In genomic region chr16:48318630-48319029, GRCh38 we compare ENCODE assay signal across 8 cellular contexts.
DNase-seq lines count a peak whose midpoint lies in the region; ATAC-seq and TF ChIP-seq lines count a peak whose summit lies in the region.

No MANE protein-coding gene starts in this region.

- peak overlapping the region; percentile 35 for H3K27ac ChIP-seq in cingulate gyrus (ENCODE audit: low read depth, low read length)

- no peak for TF ChIP-seq CTCF in neural crest cell (conservative IDR thresholded peaks at IDR 0.05)

- no peaks in the 10 kb centered on the region for H3K27me3 Mint-ChIP-seq in neural crest cell (ENCODE audit: low read depth)

- ATAC-seq in GM19395 (IDR thresholded peaks at IDR 0.05; ENCODE audit: unreplicated experiment) (peak; percentile 57), HG02840 (IDR thresholded peaks at IDR 0.05; ENCODE audit: low FRiP score, unreplicated experiment) (no peak), HG02870 (IDR thresholded peaks at IDR 0.05; ENCODE audit: unreplicated experiment) (no peak)

- H3K9me3 Mint-ChIP-seq in neural crest cell: peaks cover 4% of the 10 kb centered on the region

- peaks cover 11% of the 10 kb centered on the region for H3K4me1 Mint-ChIP-seq in neural crest cell

- H3K36me3 Mint-ChIP-seq in neural crest cell (ENCODE audit: low read depth): peaks cover 26% of the 10 kb centered on the region

- peak overlapping the region; percentile 43 for H3K27ac Mint-ChIP-seq in neural crest cell (ENCODE audit: unreplicated experiment)

- DNase-seq in RPMI7951 (ENCODE audit: low read depth) (peak; percentile 73), neural crest cell (ENCODE audit: low read depth, low spot score) (no peak), NCI-H510A treated with DMSO at 0.1 percent for 48 hours (lab: John Stamatoyannopoulos, UW) (no peak), NCI-H2196 treated with DMSO at 0.1 percent for 48 hours (lab: John Stamatoyannopoulos, UW; ENCODE audit: unreplicated experiment) (no peak)

- H3K4me3 Mint-ChIP-seq in neural crest cell: no peak overlapping the region
